ENCODE assay signal across 11 cellular contexts in genomic region chr2:30266705-30267104, GRCh38. TPM values are rescaled to one million over a fixed set of nuclear protein-coding genes. Genes with fewer than 3 reads are reported as not detected.
DNase-seq lines count a peak whose midpoint lies in the region; ATAC-seq and TF ChIP-seq lines count a peak whose summit lies in the region.
"Had no signal": no experiment of that assay in that cellular context is flagged by ENCODE, and none has a peak within 500 bp of the region (broad histone marks: within the 10 kb centered on the region; RNA-seq: fewer than 3 reads in every experiment).

No MANE protein-coding gene starts in this region.

- 97% methylated on average over 5 of the region's 5 CpGs for WGBS in body of pancreas, 2 donors

- peak in 1 of 5 donors; percentile 41 for DNase-seq in CD4-positive, alpha-beta memory T cell
- DNase-seq in body of pancreas (no peak), sciatic nerve (ENCODE audit: low spot score) (no peak), SHP77 treated with DMSO at 0.1 percent for 48 hours (lab: John Stamatoyannopoulos, UW) (no peak), NCI-H526 (lab: John Stamatoyannopoulos, UW) (no peak)
- DNase-seq: Calu3, foreskin fibroblast, NCI-H187, SJCRH30 had no signal

- no peaks in the 10 kb centered on the region for H3K9me3 ChIP-seq in CD4-positive, alpha-beta memory T cell (ENCODE audit: control insufficient read depth in 1 of 2, low read length in 2 of 2)
- H3K9me3 ChIP-seq in KOPT-K1 (ENCODE audit: insufficient read depth, low read length, poor library complexity, severe bottlenecking) (no peaks in the 10 kb centered on the region), body of pancreas (peaks cover 0 to 3% (median 0%) of the 10 kb centered on the region in 3 donors)

- no peak for TF ChIP-seq POLR2A in body of pancreas (IDR thresholded peaks at IDR 0.05)

- CTCF ChIA-PET in CD4-positive, alpha-beta memory T cell (lab: Charles Lee; ENCODE audit: partially characterized antibody), result interaction anchor here (0.8 to 6.5 kb wide), 16 partner anchors 11 to 445 kb away, joined by 3 to 81 read pairs (median 5); partner anchors contain the start of genes LCLAT1 and YPEL5

- intact Hi-C loops in CD4-positive, alpha-beta memory T cell (cut with micrococcal nuclease), result loop anchor here (1.0 to 5.0 kb wide), 7 partner anchors 8 to 181 kb away; partner anchors contain the start of genes LBH and LCLAT1
- intact Hi-C loops in body of pancreas (cut with DNase I) (no loop called here), sciatic nerve (cut with DNase I) (no loop called here)

- peak overlapping the region; percentile 92 to 99 (median 98) for H3K27ac Mint-ChIP-seq in CD4-positive, alpha-beta memory T cell

- peaks cover 67% of the 10 kb centered on the region for H3K4me1 ChIP-seq in CD4-positive, alpha-beta memory T cell (ENCODE audit: insufficient read depth, low read length)
- H3K4me1 ChIP-seq in body of pancreas, result no peaks in the 10 kb centered on the region
- H3K4me1 ChIP-seq: SJCRH30 had no signal

- peaks cover 47 to 86% (median 71%) of the 10 kb centered on the region in 4 donors for H3K4me1 Mint-ChIP-seq in CD4-positive, alpha-beta memory T cell

- POLR2A ChIA-PET in CD4-positive, alpha-beta memory T cell (lab: Charles Lee; ENCODE audit: partially characterized antibody), result interaction anchor here (0.6 to 21.5 kb wide), 22 partner anchors 11 to 445 kb away, joined by 3 to 435 read pairs (median 8); partner anchors contain the start of genes LBH, LCLAT1 and YPEL5

- no peak for TF ChIP-seq CTCF in body of pancreas (IDR thresholded peaks at IDR 0.05)

- H3K4me3 Mint-ChIP-seq in CD4-positive, alpha-beta memory T cell, result peak overlapping the region; percentile 86 to 96 (median 90)

- peak overlapping the region; percentile 34 to 44 for H3K4me3 ChIP-seq in CD4-positive, alpha-beta memory T cell (ENCODE audit: low read length in 2 of 2)
- H3K4me3 ChIP-seq in body of pancreas, result no peak overlapping the region
- H3K4me3 ChIP-seq: SJCRH30 had no signal

- peak overlapping the region; percentile 66 for H3K27ac ChIP-seq in CD4-positive, alpha-beta memory T cell (ENCODE audit: low read depth, low read length)
- H3K27ac ChIP-seq in KOPT-K1 (ENCODE audit: low read depth, low read length, poor library complexity, severe bottlenecking) (peak overlapping the region; percentile 67), body of pancreas (no peak overlapping the region)
- H3K27ac ChIP-seq: SJCRH30 had no signal

- no peaks in the 10 kb centered on the region for H3K27me3 ChIP-seq in CD4-positive, alpha-beta memory T cell (ENCODE audit: insufficient read depth, low read length)
- no peaks in the 10 kb centered on the region for H3K27me3 ChIP-seq in body of pancreas
- H3K27me3 ChIP-seq: SJCRH30 had no signal

- peaks cover 0 to 5% (median 0%) of the 10 kb centered on the region in 8 donors for H3K9me3 Mint-ChIP-seq in CD4-positive, alpha-beta memory T cell

- no peaks in the 10 kb centered on the region for H3K27me3 Mint-ChIP-seq in CD4-positive, alpha-beta memory T cell

- H3K36me3 ChIP-seq in CD4-positive, alpha-beta memory T cell (ENCODE audit: insufficient read depth, low read length), result no peaks in the 10 kb centered on the region
- H3K36me3 ChIP-seq in KOPT-K1 (ENCODE audit: insufficient read depth, low read length), result no peaks in the 10 kb centered on the region
- H3K36me3 ChIP-seq in body of pancreas (replicated peaks in 1 of 2; ENCODE audit: insufficient read depth in 1 of 2, low read depth in 2 of 2), result no peaks in the 10 kb centered on the region
- H3K36me3 ChIP-seq: SJCRH30 had no signal

- H3K36me3 Mint-ChIP-seq in CD4-positive, alpha-beta memory T cell, result peaks cover 11 to 17% of the 10 kb centered on the region in 2 donors

- peak; percentile 9 for ATAC-seq in body of pancreas
- ATAC-seq in sciatic nerve, result peak; percentile 22
- ATAC-seq in GM18520 (IDR thresholded peaks at IDR 0.05; ENCODE audit: unreplicated experiment), result no peak

RNA-seq across cellular contexts. Expression of gene LBH, which starts 35.4 kb away (rescaled TPM):
- 100 to 1,000 TPM; 335 to 364 TPM for total RNA-seq in CD4-positive, alpha-beta memory T cell
- polyA plus RNA-seq in CD4-positive, alpha-beta memory T cell, result 100 to 1,000 TPM; 119 to 136 TPM
- total RNA-seq in body of pancreas (10 to 100 TPM; 10.9 to 23.1 TPM), sciatic nerve (19.8 TPM)

Comparison
In these comparisons a context has a peak if more than half of its experiments do, and no peak if none do; other contexts are left out.
1. H3K27ac ChIP-seq: peak in CD4-positive, alpha-beta memory T cell (single experiment) and KOPT-K1 (single experiment); none in body of pancreas (0 of 4).
2. H3K4me3 ChIP-seq: peak in CD4-positive, alpha-beta memory T cell (2 of 2); none in body of pancreas (0 of 2).
3. RNA of gene LBH, which starts 35.4 kb away (total RNA-seq): 335 to 364 TPM in CD4-positive, alpha-beta memory T cell; 10.9 to 23.1 TPM in body of pancreas and 19.8 TPM in sciatic nerve (single experiment); every median in the first group is over 10 times any median in the second.